18 cellular contexts compared by ENCODE assay signal in genomic region chr1:209655832-209656231, GRCh38. TPM values are rescaled to one million over a fixed set of nuclear protein-coding genes. Genes with fewer than 3 reads are reported as not detected.
DNase-seq lines count a peak whose midpoint lies in the region; ATAC-seq, FAIRE-seq and TF ChIP-seq lines count a peak whose summit lies in the region.
"Had no signal": no experiment of that assay in that cellular context is flagged by ENCODE, and none has a peak within 500 bp of the region (broad histone marks: within the 10 kb centered on the region; RNA-seq: fewer than 3 reads in every experiment).

No MANE protein-coding gene starts in this region.

- H3K27ac ChIP-seq in astrocyte (ENCODE audit: low read depth, low read length) (no peak overlapping the region), transverse colon (no peak overlapping the region), spleen (no peak overlapping the region)
- no peak overlapping the region for H3K27ac ChIP-seq in naive thymus-derived CD4-positive, alpha-beta T cell (ENCODE audit: low read depth, low read length)
- H3K27ac ChIP-seq: cardiac muscle cell, gastrocnemius medialis, right atrium auricular region, testis had no signal

- WGBS in transverse colon (ENCODE audit: low coverage in 1 of 2), 2 donors, result 40 to 61% methylated on average over 1 to 5 of the region's 5 CpGs
- 75 to 89% (median 84%) methylated on average over 5 of the region's 5 CpGs for WGBS in spleen, 5 donors

- peaks cover 31% of the 10 kb centered on the region for H3K4me1 Mint-ChIP-seq in astrocyte (ENCODE audit: low read depth, unreplicated experiment)
- H3K4me1 Mint-ChIP-seq in naive thymus-derived CD4-positive, alpha-beta T cell, result peaks cover 10 to 53% (median 22%) of the 10 kb centered on the region in 7 donors

- H3K27me3 ChIP-seq in astrocyte (ENCODE audit: insufficient read depth, low read length) (no peaks in the 10 kb centered on the region), transverse colon (no peaks in the 10 kb centered on the region), spleen (replicated peaks in 1 of 7) (peaks cover 0 to 54% (median 5%) of the 10 kb centered on the region in 7 donors)
- H3K27me3 ChIP-seq in naive thymus-derived CD4-positive, alpha-beta T cell (ENCODE audit: control insufficient read depth in 2 of 2, insufficient read depth in 2 of 2, low read length in 2 of 2), result no peaks in the 10 kb centered on the region
- H3K27me3 ChIP-seq: cardiac muscle cell, gastrocnemius medialis, right atrium auricular region, testis had no signal

- H2AFZ ChIP-seq in astrocyte (ENCODE audit: low read depth, low read length), result no peak overlapping the region

- H3K9me3 ChIP-seq in astrocyte (ENCODE audit: insufficient read depth, low read depth, low read length) (no peaks in the 10 kb centered on the region), transverse colon (no peaks in the 10 kb centered on the region), spleen (no peaks in the 10 kb centered on the region)
- H3K9me3 ChIP-seq in naive thymus-derived CD4-positive, alpha-beta T cell (ENCODE audit: control insufficient read depth in 2 of 3, low read length in 3 of 3), result no peaks in the 10 kb centered on the region
- H3K9me3 ChIP-seq: gastrocnemius medialis, right atrium auricular region, SK-N-SH, testis had no signal

- H3K79me2 ChIP-seq in astrocyte (ENCODE audit: insufficient read depth, low read length), result no peaks in the 10 kb centered on the region

- CTCF ChIA-PET in naive thymus-derived CD4-positive, alpha-beta T cell (lab: Charles Lee), result interaction anchor here (1.4 kb wide), 1 partner anchor 38 kb away, joined by 3 read pairs; no protein-coding TSS in a partner anchor

- peaks cover 11% of the 10 kb centered on the region for H3K27me3 Mint-ChIP-seq in astrocyte (ENCODE audit: low read depth, unreplicated experiment)
- H3K27me3 Mint-ChIP-seq in naive thymus-derived CD4-positive, alpha-beta T cell, result peaks cover 0 to 5% (median 0%) of the 10 kb centered on the region in 5 donors
- H3K27me3 Mint-ChIP-seq: activated CD4-positive, alpha-beta T cell treated with anti-CD3 and anti-CD28 coated beads for 36 hours had no signal

- TF ChIP-seq EP300 in transverse colon (IDR thresholded peaks at IDR 0.05; ENCODE audit: low read depth), result no peak

- ATAC-seq in left colon, result peak; percentile 7
- no peak for ATAC-seq in naive thymus-derived CD4-positive, alpha-beta T cell
- ATAC-seq: activated CD4-positive, alpha-beta T cell treated with anti-CD3 and anti-CD28 coated beads for 36 hours; activated naive CD8-positive, alpha-beta T cell treated with anti-CD3 and anti-CD28 coated beads, Interleukin-2, amount 50 U/mL, for 24 hours; gastrocnemius medialis had no signal

- peak; percentile 77 for DNase-seq in HT1080 (ENCODE audit: low read depth)
- DNase-seq in astrocyte (ENCODE audit: low read depth), result no peak
- no peak for DNase-seq in left colon
- DNase-seq in transverse colon, result peak; percentile 46
- DNase-seq in NCI-H2081 (lab: John Stamatoyannopoulos, UW), result no peak
- DNase-seq in naive thymus-derived CD4-positive, alpha-beta T cell, result no peak
- no peak for DNase-seq in spleen
- DNase-seq: activated CD4-positive, alpha-beta T cell treated with anti-CD3 and anti-CD28 coated beads for 36 hours; activated naive CD8-positive, alpha-beta T cell treated with anti-CD3 and anti-CD28 coated beads, Interleukin-2, amount 50 U/mL, for 24 hours; gastrocnemius medialis; GOT3; NCI-H1436; NCI-H526 treated with DMSO at 0.1 percent for 48 hours; SK-N-SH; testis had no signal

- H3K36me3 ChIP-seq in astrocyte (ENCODE audit: insufficient read depth, low read length) (no peaks in the 10 kb centered on the region), transverse colon (no peaks in the 10 kb centered on the region), spleen (no peaks in the 10 kb centered on the region)
- no peaks in the 10 kb centered on the region for H3K36me3 ChIP-seq in naive thymus-derived CD4-positive, alpha-beta T cell (ENCODE audit: control insufficient read depth in 2 of 3, insufficient read depth in 3 of 3, low read length in 3 of 3)
- H3K36me3 ChIP-seq: cardiac muscle cell, gastrocnemius medialis, right atrium auricular region had no signal

- H3K36me3 Mint-ChIP-seq in astrocyte (ENCODE audit: low read depth, unreplicated experiment), result no peaks in the 10 kb centered on the region
- peaks cover 0 to 2% (median 0%) of the 10 kb centered on the region in 5 donors for H3K36me3 Mint-ChIP-seq in naive thymus-derived CD4-positive, alpha-beta T cell

- TF ChIP-seq POLR2A in transverse colon (IDR thresholded peaks at IDR 0.05) (no peak), spleen (IDR thresholded peaks at IDR 0.05) (no peak)

- TF ChIP-seq CTCF in astrocyte (IDR thresholded peaks at IDR 0.05; ENCODE audit: insufficient read depth, low read depth, low read length) (no peak), transverse colon (IDR thresholded peaks at IDR 0.05) (no peak), spleen (IDR thresholded peaks at IDR 0.05 in 8 of 11, conservative IDR thresholded peaks at IDR 0.05 in 3 of 11) (no peak)

- in situ Hi-C loops in transverse colon (cut with MboI; ENCODE audit: low pct_ligation_motif_present in 1 of 4, low pct_unique_long_range_greater_than_20kb in 1 of 4, low sequenced_read_pairs in 3 of 4), result no loop called here

- H4K20me1 ChIP-seq in astrocyte (ENCODE audit: insufficient read depth, low read length), result no peaks in the 10 kb centered on the region

- POLR2A ChIA-PET in naive thymus-derived CD4-positive, alpha-beta T cell (lab: Charles Lee), result no interaction called here

- peaks cover 35% of the 10 kb centered on the region for H3K4me1 ChIP-seq in astrocyte (ENCODE audit: insufficient read depth, low read length)
- H3K4me1 ChIP-seq in transverse colon, result peaks cover 9 to 53% (median 24%) of the 10 kb centered on the region in 4 donors
- H3K4me1 ChIP-seq in naive thymus-derived CD4-positive, alpha-beta T cell (ENCODE audit: control insufficient read depth in 2 of 2, insufficient read depth in 2 of 2, low read length in 2 of 2), result no peaks in the 10 kb centered on the region
- peaks cover 7 to 60% (median 18%) of the 10 kb centered on the region in 6 donors for H3K4me1 ChIP-seq in spleen

- intact Hi-C loops in left colon (cut with DNase I, micrococcal nuclease) (no loop called here), transverse colon (cut with DNase I; ENCODE audit: low total_unique reads) (no loop called here), spleen (cut with DNase I; ENCODE audit: low total_unique reads) (no loop called here)
- intact Hi-C loops in naive thymus-derived CD4-positive, alpha-beta T cell (cut with micrococcal nuclease), result loop anchor here in 1 of 2 donors (2.0 kb wide), 1 partner anchor 17 kb away; no protein-coding TSS in a partner anchor

- H3K4me3 Mint-ChIP-seq in astrocyte (ENCODE audit: unreplicated experiment), result no peak overlapping the region
- no peak overlapping the region for H3K4me3 Mint-ChIP-seq in naive thymus-derived CD4-positive, alpha-beta T cell
- H3K4me3 Mint-ChIP-seq: activated CD4-positive, alpha-beta T cell treated with anti-CD3 and anti-CD28 coated beads for 36 hours; activated naive CD8-positive, alpha-beta T cell treated with anti-CD3 and anti-CD28 coated beads, Interleukin-2, amount 50 U/mL, for 24 hours had no signal

- peak overlapping the region; percentile 45 for H3K27ac Mint-ChIP-seq in astrocyte (ENCODE audit: unreplicated experiment)
- H3K27ac Mint-ChIP-seq in naive thymus-derived CD4-positive, alpha-beta T cell, result no peak overlapping the region
- H3K27ac Mint-ChIP-seq: activated CD4-positive, alpha-beta T cell treated with anti-CD3 and anti-CD28 coated beads for 36 hours; activated naive CD8-positive, alpha-beta T cell treated with anti-CD3 and anti-CD28 coated beads, Interleukin-2, amount 50 U/mL, for 24 hours had no signal

- no peak overlapping the region for H3K9ac ChIP-seq in astrocyte (ENCODE audit: low read length)
- H3K9ac ChIP-seq: SK-N-SH had no signal

- H3K4me3 ChIP-seq in astrocyte (ENCODE audit: insufficient read depth, low read depth, low read length) (no peak overlapping the region), transverse colon (no peak overlapping the region), spleen (no peak overlapping the region)
- no peak overlapping the region for H3K4me3 ChIP-seq in naive thymus-derived CD4-positive, alpha-beta T cell (ENCODE audit: low read length)
- H3K4me3 ChIP-seq: cardiac muscle cell, gastrocnemius medialis, right atrium auricular region, testis had no signal

- FAIRE-seq in astrocyte (lab: Jason Lieb, UNC), result no peak

- no peaks in the 10 kb centered on the region for H3K9me3 Mint-ChIP-seq in astrocyte (ENCODE audit: unreplicated experiment)
- H3K9me3 Mint-ChIP-seq in naive thymus-derived CD4-positive, alpha-beta T cell, result no peaks in the 10 kb centered on the region
- H3K9me3 Mint-ChIP-seq: activated naive CD8-positive, alpha-beta T cell treated with anti-CD3 and anti-CD28 coated beads, Interleukin-2, amount 50 U/mL, for 24 hours had no signal

- no peak overlapping the region for H3K4me2 ChIP-seq in astrocyte (ENCODE audit: low read length)
- H3K4me2 ChIP-seq: SK-N-SH had no signal

RNA-seq across cellular contexts. Expression of gene LAMB3, which starts 3.6 kb away (rescaled TPM):
- 387 and 423 TPM in 2 replicates for total RNA-seq in HT1080 (2014; rRNA removed; shearing (Covaris generic))
- 327 and 332 TPM in 2 replicates for polyA plus RNA-seq in HT1080 (2015; cell fraction: cytosol; rRNA removed)
- 1,463 and 1,478 TPM in 2 replicates for polyA plus RNA-seq in HT1080 (2015; cell fraction: nucleus; rRNA removed)
- total RNA-seq in astrocyte (4.2 and 6.1 TPM in 2 replicates), left colon (100 to 1,000 TPM in 1 of 2 donors, 10 to 100 TPM in 1; 85.2 to 136 TPM), transverse colon (100 to 1,000 TPM in 3 of 4 donors, 10 to 100 TPM in 1; 47.2 to 147 (median 126) TPM), spleen (1 to 10 TPM in 2 of 7 donors, under 1 TPM in 5; 0.43 to 3.4 (median 0.82) TPM)
- 1 to 10 TPM in 3 of 5 experiments, under 1 TPM in 2; 0.43 to 5.7 (median 1.5) TPM for total RNA-seq in naive thymus-derived CD4-positive, alpha-beta T cell
- under 1 TPM; 0.11 to 0.26 TPM for polyA plus RNA-seq in naive thymus-derived CD4-positive, alpha-beta T cell
- polyA plus RNA-seq in spleen, result under 1 TPM; 0.54 to 0.93 (median 0.77) TPM

RNA-seq across cellular contexts. Expression of gene G0S2, which starts 19.4 kb away (rescaled TPM):
- total RNA-seq in HT1080 (2014; rRNA removed; shearing (Covaris generic)), result not detected in 2 replicates
- not detected in 2 replicates for polyA plus RNA-seq in HT1080 (2015; cell fraction: cytosol; rRNA removed)
- not detected in 2 replicates for polyA plus RNA-seq in HT1080 (2015; cell fraction: nucleus; rRNA removed)
- total RNA-seq in astrocyte, result 5.9 and 15.1 TPM in 2 replicates
- total RNA-seq in left colon, result 1 to 10 TPM; 4.4 to 5.9 TPM
- 10 to 100 TPM in 2 of 4 donors, 1 to 10 TPM in 2; 1.8 to 84.2 (median 26.9) TPM for total RNA-seq in transverse colon
- 100 to 1,000 TPM in 1 of 5 experiments, 10 to 100 TPM in 2, not detected in 2; 17.2 to 128 (median 81.1) TPM for total RNA-seq in naive thymus-derived CD4-positive, alpha-beta T cell
- under 1 TPM in 1 of 2 donors, not detected in 1; 0.39 TPM for polyA plus RNA-seq in naive thymus-derived CD4-positive, alpha-beta T cell
- 100 to 1,000 TPM in 1 of 7 donors, 10 to 100 TPM in 6; 12.5 to 126 (median 22.3) TPM for total RNA-seq in spleen
- 10 to 100 TPM; 34.2 to 77.0 (median 41.0) TPM for polyA plus RNA-seq in spleen

RNA-seq across cellular contexts. Expression of gene HSD11B1, which starts 48.8 kb away (rescaled TPM):
- 45.4 and 45.9 TPM in 2 replicates for total RNA-seq in HT1080 (2014; rRNA removed; shearing (Covaris generic))
- 73.4 and 90.8 TPM in 2 replicates for polyA plus RNA-seq in HT1080 (2015; cell fraction: cytosol; rRNA removed)
- 85.8 and 97.4 TPM in 2 replicates for polyA plus RNA-seq in HT1080 (2015; cell fraction: nucleus; rRNA removed)
- total RNA-seq in astrocyte, result not detected in 2 replicates
- under 1 TPM; 0.61 to 0.87 TPM for total RNA-seq in left colon
- total RNA-seq in transverse colon, result 1 to 10 TPM in 3 of 4 donors, not detected in 1; 1.5 to 3.7 (median 2.6) TPM
- 1 to 10 TPM in 1 of 5 experiments, under 1 TPM in 1, not detected in 3; 0.47 to 3.6 TPM for total RNA-seq in naive thymus-derived CD4-positive, alpha-beta T cell
- polyA plus RNA-seq in naive thymus-derived CD4-positive, alpha-beta T cell, result under 1 TPM; 0.18 to 0.54 TPM
- total RNA-seq in spleen, result 10 to 100 TPM in 2 of 7 donors, 1 to 10 TPM in 5; 1.8 to 14.9 (median 4.2) TPM
- 1 to 10 TPM; 2.6 to 3.5 (median 3.2) TPM for polyA plus RNA-seq in spleen
- total RNA-seq: cardiac muscle cell, dermis microvascular lymphatic vessel endothelial cell had no signal
- polyA plus RNA-seq: cardiac muscle cell had no signal

Comparison
In these comparisons a context has a peak if more than half of its experiments do, and no peak if none do; other contexts are left out.
1. DNase-seq: peak in HT1080 (single experiment) and transverse colon (single experiment); none in astrocyte (single experiment), left colon (0 of 2), NCI-H2081 (0 of 2), naive thymus-derived CD4-positive, alpha-beta T cell (0 of 9) and spleen (single experiment).